Comparison of ENCODE assay signal across 9 cellular contexts in genomic region chr10:57806675-57807074, GRCh38.
"Had no signal": no experiment of that assay in that cellular context is flagged by ENCODE, and none has a peak within 500 bp of the region (broad histone marks: within the 10 kb centered on the region; RNA-seq: fewer than 3 reads in every experiment).

No MANE protein-coding gene starts in this region.

- H3K4me2 ChIP-seq: KMS-11 had no signal

- ATAC-seq: HepG2, K562 had no signal

- DNase-seq: IMR-90, Karpas-422, KBM-7, KG1 had no signal

- H3K4me3 ChIP-seq: K562 had no signal

- H3K27ac ChIP-seq: HL-60, KMS-11 had no signal

- FAIRE-seq: HepG2, HTR-8/SVneo, K562 had no signal
